12 cellular contexts compared by ENCODE assay signal in genomic region chr13:52024481-52024880, GRCh38. TPM values are rescaled to one million over a fixed set of nuclear protein-coding genes. Genes with fewer than 3 reads are reported as not detected.
DNase-seq lines count a peak whose midpoint lies in the region; ATAC-seq, FAIRE-seq and TF ChIP-seq lines count a peak whose summit lies in the region.
"Had no signal": no experiment of that assay in that cellular context is flagged by ENCODE, and none has a peak within 500 bp of the region (broad histone marks: within the 10 kb centered on the region; RNA-seq: fewer than 3 reads in every experiment).

A gene with protein sequence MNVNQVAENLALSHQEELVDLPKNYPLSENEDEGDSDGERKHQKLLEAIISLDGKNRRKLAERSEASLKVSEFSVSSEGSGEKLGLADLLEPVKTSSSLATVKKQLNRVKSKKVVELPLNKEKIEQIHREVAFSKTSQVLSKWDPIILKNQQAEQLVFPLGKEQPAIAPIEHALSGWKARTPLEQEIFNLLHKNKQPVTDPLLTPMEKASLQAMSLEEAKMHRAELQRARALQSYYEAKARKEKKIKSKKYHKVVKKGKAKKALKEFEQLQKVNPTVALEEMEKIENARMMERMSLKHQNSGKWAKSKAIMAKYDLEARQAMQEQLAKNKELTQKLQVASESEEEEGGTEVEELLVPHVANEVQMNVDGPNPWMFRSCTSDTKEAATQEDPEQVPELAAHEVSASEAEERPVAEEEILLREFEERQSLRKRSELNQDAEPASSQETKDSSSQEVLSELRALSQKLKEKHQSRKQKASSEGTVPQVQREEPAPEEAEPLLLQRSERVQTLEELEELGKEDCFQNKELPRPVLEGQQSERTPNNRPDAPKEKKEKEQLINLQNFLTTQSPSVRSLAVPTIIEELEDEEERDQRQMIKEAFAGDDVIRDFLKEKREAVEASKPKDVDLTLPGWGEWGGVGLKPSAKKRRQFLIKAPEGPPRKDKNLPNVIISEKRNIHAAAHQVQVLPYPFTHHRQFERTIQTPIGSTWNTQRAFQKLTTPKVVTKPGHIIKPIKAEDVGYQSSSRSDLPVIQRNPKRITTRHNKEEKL (plus strand): TSS chr13:52024691. CDS start chr13:52028805, 4,114 bp downstream.

- no peak within 1 kb of the TSS for H3K4me3 ChIP-seq in CD8-positive, alpha-beta memory T cell (ENCODE audit: low read length)
- H3K4me3 ChIP-seq in heart right ventricle (no peak within 1 kb of the TSS), H7 (ENCODE audit: insufficient read depth, low read depth, low read length) (no peak within 1 kb of the TSS)
- H3K4me3 ChIP-seq: cardiac muscle cell, psoas muscle had no signal

- POLR2A ChIA-PET in CD8-positive, alpha-beta memory T cell (lab: Charles Lee): no interaction called here
- POLR2A ChIA-PET in WTC11 (lab: Charles Lee): no interaction called here

- no peak for FAIRE-seq in HTR-8/SVneo (lab: Jason Lieb, UNC)

- peaks cover 37% of the 10 kb centered on the region for H3K36me3 ChIP-seq in CD8-positive, alpha-beta memory T cell (ENCODE audit: insufficient read depth, low read length)
- H3K36me3 ChIP-seq in heart right ventricle: peaks cover 0 to 99% (median 23%) of the 10 kb centered on the region in 9 donors
- peaks cover 33% of the 10 kb centered on the region for H3K36me3 ChIP-seq in H7 (replicated peaks; ENCODE audit: control insufficient read depth, insufficient read depth, low read length)

- DNase-seq in CD8-positive, alpha-beta memory T cell: no peak
- DNase-seq in WTC11 (ENCODE audit: low spot score) (no peak), heart right ventricle (no peak), osteocyte (ENCODE audit: extremely low spot score, unreplicated experiment) (no peak), amniotic stem cell (lab: John Stamatoyannopoulos, UW) (no peak), immature natural killer cell (no peak), HTR-8/SVneo (ENCODE audit: insufficient read length, low spot score) (no peak), H7 (no peak)
- DNase-seq: NCI-H226, psoas muscle had no signal

- peaks cover 0 to 13% (median 2%) of the 10 kb centered on the region in 5 donors for H3K9me3 Mint-ChIP-seq in CD8-positive, alpha-beta memory T cell
- peaks cover 33% of the 10 kb centered on the region for H3K9me3 Mint-ChIP-seq in WTC11
- peaks cover 20% of the 10 kb centered on the region for H3K9me3 Mint-ChIP-seq in osteocyte (ENCODE audit: unreplicated experiment)
- H3K9me3 Mint-ChIP-seq in immature natural killer cell: no peaks in the 10 kb centered on the region

- H3K4me1 ChIP-seq in CD8-positive, alpha-beta memory T cell (ENCODE audit: insufficient read depth, low read length): peaks cover 4% of the 10 kb centered on the region
- peaks cover 0 to 7% (median 0%) of the 10 kb centered on the region in 9 donors for H3K4me1 ChIP-seq in heart right ventricle
- H3K4me1 ChIP-seq: psoas muscle had no signal

- no peak within 1 kb of the TSS for H3K4me3 Mint-ChIP-seq in CD8-positive, alpha-beta memory T cell
- H3K4me3 Mint-ChIP-seq in WTC11 (no peak within 1 kb of the TSS), osteocyte (ENCODE audit: unreplicated experiment) (no peak within 1 kb of the TSS), immature natural killer cell (no peak within 1 kb of the TSS)
- H3K4me3 Mint-ChIP-seq: B cell had no signal

- H3K4me1 Mint-ChIP-seq in CD8-positive, alpha-beta memory T cell: peaks cover 36 to 57% (median 50%) of the 10 kb centered on the region in 3 donors
- H3K4me1 Mint-ChIP-seq in WTC11 (peaks cover 9% of the 10 kb centered on the region), osteocyte (ENCODE audit: unreplicated experiment) (no peaks in the 10 kb centered on the region), immature natural killer cell (peaks cover 23 to 41% of the 10 kb centered on the region in 2 donors)

- H3K36me3 Mint-ChIP-seq in CD8-positive, alpha-beta memory T cell: peaks cover 45 to 86% (median 65%) of the 10 kb centered on the region in 3 donors
- H3K36me3 Mint-ChIP-seq in WTC11 (peaks cover 79% of the 10 kb centered on the region), osteocyte (ENCODE audit: unreplicated experiment) (peaks cover 73% of the 10 kb centered on the region), immature natural killer cell (peaks cover 53 to 56% (median 54%) of the 10 kb centered on the region in 3 donors)

- H3K27me3 Mint-ChIP-seq in CD8-positive, alpha-beta memory T cell: peaks cover 0 to 1% of the 10 kb centered on the region in 2 donors
- H3K27me3 Mint-ChIP-seq in WTC11 (ENCODE audit: low read depth) (no peaks in the 10 kb centered on the region; the same call in 1 of the 2 replicates), osteocyte (ENCODE audit: unreplicated experiment) (no peaks in the 10 kb centered on the region), immature natural killer cell (ENCODE audit: low read depth in 3 of 3) (peaks cover 0 to 1% (median 0%) of the 10 kb centered on the region in 3 donors)
- H3K27me3 Mint-ChIP-seq: B cell had no signal

- H3K27me3 ChIP-seq in CD8-positive, alpha-beta memory T cell (ENCODE audit: insufficient read depth, low read length, poor library complexity, severe bottlenecking): no peaks in the 10 kb centered on the region
- H3K27me3 ChIP-seq in heart right ventricle (no peaks in the 10 kb centered on the region), H7 (ENCODE audit: control insufficient read depth, insufficient read depth, low read length) (no peaks in the 10 kb centered on the region)
- H3K27me3 ChIP-seq: cardiac muscle cell had no signal

- no peak for ATAC-seq in WTC11
- ATAC-seq in heart right ventricle: no peak
- ATAC-seq: psoas muscle had no signal

- no peak within 1 kb of the TSS for H3K27ac Mint-ChIP-seq in CD8-positive, alpha-beta memory T cell
- H3K27ac Mint-ChIP-seq in WTC11 (no peak within 1 kb of the TSS), osteocyte (ENCODE audit: unreplicated experiment) (no peak within 1 kb of the TSS), immature natural killer cell (no peak within 1 kb of the TSS)
- H3K27ac Mint-ChIP-seq: B cell had no signal

- WGBS in heart right ventricle, 2 donors: 98 to 99% methylated on average over 3 of the region's 3 CpGs

- no peak for TF ChIP-seq CTCF in WTC11 (IDR thresholded peaks at IDR 0.05)
- TF ChIP-seq CTCF in heart right ventricle (IDR thresholded peaks at IDR 0.05): no peak
- TF ChIP-seq CTCF in osteocyte (IDR thresholded peaks at IDR 0.05): no peak

- intact Hi-C loops in heart right ventricle (cut with DNase I): no loop called here

- CTCF ChIA-PET in CD8-positive, alpha-beta memory T cell (lab: Charles Lee): interaction anchor here (0.6 kb wide), 1 partner anchor 23 kb away, joined by 3 read pairs; no protein-coding TSS in a partner anchor
- CTCF ChIA-PET in WTC11 (lab: Charles Lee): no interaction called here

- no peaks in the 10 kb centered on the region for H3K9me3 ChIP-seq in CD8-positive, alpha-beta memory T cell (ENCODE audit: low read length)
- no peaks in the 10 kb centered on the region for H3K9me3 ChIP-seq in heart right ventricle
- H3K9me3 ChIP-seq: psoas muscle had no signal

- H3K27ac ChIP-seq in CD8-positive, alpha-beta memory T cell (ENCODE audit: low read depth, low read length): no peak within 1 kb of the TSS
- no peak within 1 kb of the TSS for H3K27ac ChIP-seq in heart right ventricle
- H3K27ac ChIP-seq: cardiac muscle cell, psoas muscle had no signal

TF ChIP-seq in WTC11, 78 proteins besides CTCF, POLR2A, EP300 and RAD21 (continues in another document):
- TF ChIP-seq SMAD4 (CRISPR knock-in tag; IDR thresholded peaks at IDR 0.05) (no peak), ZNF232 (CRISPR knock-in tag; IDR thresholded peaks at IDR 0.05) (no peak), TCF7 (CRISPR knock-in tag; IDR thresholded peaks at IDR 0.05; ENCODE audit: low read depth) (no peak), ERG (CRISPR knock-in tag; IDR thresholded peaks at IDR 0.05) (no peak), NR2C2 (CRISPR knock-in tag; IDR thresholded peaks at IDR 0.05) (no peak), SMAD3 (CRISPR knock-in tag; IDR thresholded peaks at IDR 0.05; ENCODE audit: borderline replicate concordance) (no peak), NR3C1 (CRISPR knock-in tag; conservative IDR thresholded peaks at IDR 0.05; ENCODE audit: low read depth) (no peak), GABPB1 (CRISPR knock-in tag; IDR thresholded peaks at IDR 0.05) (no peak), FOXJ3 (CRISPR knock-in tag; IDR thresholded peaks at IDR 0.05; ENCODE audit: borderline replicate concordance) (no peak)
- TF ChIP-seq, protein P1, sequence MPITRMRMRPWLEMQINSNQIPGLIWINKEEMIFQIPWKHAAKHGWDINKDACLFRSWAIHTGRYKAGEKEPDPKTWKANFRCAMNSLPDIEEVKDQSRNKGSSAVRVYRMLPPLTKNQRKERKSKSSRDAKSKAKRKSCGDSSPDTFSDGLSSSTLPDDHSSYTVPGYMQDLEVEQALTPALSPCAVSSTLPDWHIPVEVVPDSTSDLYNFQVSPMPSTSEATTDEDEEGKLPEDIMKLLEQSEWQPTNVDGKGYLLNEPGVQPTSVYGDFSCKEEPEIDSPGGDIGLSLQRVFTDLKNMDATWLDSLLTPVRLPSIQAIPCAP (CRISPR knock-in tag; IDR thresholded peaks at IDR 0.05): no peak

RNA-seq across cellular contexts. Expression of the gene that starts here (rescaled TPM):
- total RNA-seq in CD8-positive, alpha-beta memory T cell: 10 to 100 TPM; 11.4 to 13.3 TPM
- 3.3 TPM for polyA plus RNA-seq in CD8-positive, alpha-beta memory T cell
- 18.5 to 20.5 TPM (median 19.2 TPM) in 3 replicates for total RNA-seq in WTC11 (2021)
- total RNA-seq in heart right ventricle: 10 to 100 TPM in 8 of 10 donors, 1 to 10 TPM in 2; 8.9 to 15.1 (median 12.4) TPM
- 1 to 10 TPM; 3.0 to 4.9 TPM for polyA plus RNA-seq in heart right ventricle
- total RNA-seq in osteocyte: 22.4 and 24.2 TPM in 2 replicates
- polyA plus RNA-seq in immature natural killer cell: 1 to 10 TPM; 1.5 to 2.6 (median 2.3) TPM
- 9.1 and 12.5 TPM in 2 replicates for total RNA-seq in H7 (2014; rRNA removed; shearing (Covaris generic))
